In genomic region chr5:83831834-83832233, GRCh38 we compare ENCODE assay signal across 26 cellular contexts.
"Had no signal": no experiment of that assay in that cellular context is flagged by ENCODE, and none has a peak within 500 bp of the region (broad histone marks: within the 10 kb centered on the region; RNA-seq: fewer than 3 reads in every experiment).

No MANE protein-coding gene starts in this region.

- ATAC-seq: stimulated activated effector memory CD8-positive, alpha-beta T cell treated with anti-CD3 and anti-CD28 coated beads, Interleukin-12 subunit alpha, Interleukin-12 subunit beta, amount 100 ng/mL, for 72 hours; stimulated activated memory B cell treated with anti-CD40 and anti-IgM and Interleukin-4, amounts not matched to agents 10 μg/mL and 1 μg/mL and 100 μg/mL, for 72 hours; stimulated activated naive B cell treated with anti-CD40 and anti-IgM and Interleukin-4, amounts not matched to agents 10 μg/mL and 1 μg/mL and 100 μg/mL, for 72 hours; stimulated activated naive CD8-positive, alpha-beta T cell treated with anti-CD3 and anti-CD28 coated beads, Interleukin-15, amount 100 ng/mL, for 72 hours; stimulated activated naive CD8-positive, alpha-beta T cell treated with anti-CD3 and anti-CD28 coated beads, Interleukin-15, Interleukin-2, amounts not matched to agents 100 U/mL and 50 U/mL, for 24 hours; upper lobe of right lung had no signal

- FAIRE-seq: urothelium cell line had no signal

- H3K27me3 ChIP-seq: stomach, suprapubic skin, testis, thyroid gland, tibial artery, tibial nerve, transverse colon, upper lobe of left lung, upper lobe of right lung, uterus, vagina had no signal

- DNase-seq: stimulated activated CD4-positive, alpha-beta T cell treated with anti-CD3 and anti-CD28 coated beads, Interleukin-2, amount 100 ng/mL, for 48 hours; stimulated activated CD4-positive, alpha-beta T cell treated with anti-CD3 and anti-CD28 coated beads, Interleukin-4, amount 100 ng/mL, for 1 hour; stimulated activated CD4-positive, alpha-beta T cell treated with anti-CD3 and anti-CD28 coated beads, Interleukin-4, amount 100 ng/mL, for 4 hours; stimulated activated CD8-positive, alpha-beta memory T cell treated with anti-CD3 and anti-CD28 coated beads, Interleukin-4, amount 100 ng/mL, for 48 hours; stimulated activated naive B cell treated with anti-CD40 and anti-IgM and Interleukin-4, amounts not matched to agents 10 μg/mL and 1 μg/mL and 100 μg/mL, for 72 hours; stimulated activated naive CD4-positive, alpha-beta T cell; stimulated activated naive CD4-positive, alpha-beta T cell treated with Interleukin-2 at 50 U/mL for 16 hours; stimulated activated naive CD8-positive, alpha-beta T cell treated with anti-CD3 and anti-CD28 coated beads, Interleukin-15, amount 100 ng/mL, for 72 hours; stimulated activated naive CD8-positive, alpha-beta T cell treated with anti-CD3 and anti-CD28 coated beads, Interleukin-15, Interleukin-2, amounts not matched to agents 100 U/mL and 50 U/mL, for 24 hours; stomach; substantia nigra; testis; thyroid gland; tibial artery; transverse colon; trophoblast cell; upper lobe of left lung; upper lobe of right lung; uterus had no signal

- H3K36me3 ChIP-seq: stomach, suprapubic skin, thoracic aorta, thyroid gland, tibial artery, tibial nerve, transverse colon, upper lobe of left lung, upper lobe of right lung, uterus, vagina had no signal

- H3K4me3 ChIP-seq: stomach, suprapubic skin, testis, thoracic aorta, thyroid gland, tibial artery, tibial nerve, transverse colon, upper lobe of left lung, upper lobe of right lung, uterus, vagina had no signal

- H3K27ac ChIP-seq: stomach, suprapubic skin, testis, thoracic aorta, thyroid gland, tibial artery, tibial nerve, transverse colon, upper lobe of left lung, upper lobe of right lung, uterus, vagina had no signal

- H3K9me3 ChIP-seq: stomach, suprapubic skin, testis, thoracic aorta, thyroid gland, tibial artery, tibial nerve, transverse colon, upper lobe of left lung, upper lobe of right lung, uterus, vagina had no signal

- H3K4me1 ChIP-seq: stomach, suprapubic skin, testis, thyroid gland, tibial nerve, transverse colon, upper lobe of left lung, upper lobe of right lung, uterus, vagina had no signal
